20 cellular contexts compared by ENCODE assay signal in genomic region chrX:153799326-153799725, GRCh38.
"Had no signal": no experiment of that assay in that cellular context is flagged by ENCODE, and none has a peak within 500 bp of the region (broad histone marks: within the 10 kb centered on the region; RNA-seq: fewer than 3 reads in every experiment).

No MANE protein-coding gene starts in this region.

- DNase-seq: IMR-90, Kasumi-1, MM.1S, NCI-H1092 treated with DMSO at 0.1 percent for 48 hours, NCI-H1436, NCI-H187, NCI-H2029, NCI-H2081 treated with DMSO at 0.1 percent for 48 hours, NCI-H2171, NCI-H226, NCI-H446, NCI-H510A, NCI-H524 treated with DMSO at 0.1 percent for 48 hours, NCI-H69, NCI-H774, SHP77 treated with DMSO at 0.1 percent for 48 hours, SJCRH30 had no signal

- H3K27ac ChIP-seq: KMS-11, SJCRH30 had no signal

- ATAC-seq: Right ventricle myocardium inferior, SK-N-SH treated with all-trans-retinoic acid at 6 μM for 48 hours had no signal
